In genomic region chr11:93535578-93535977, GRCh38 we compare ENCODE assay signal across 8 cellular contexts. TPM values are rescaled to one million over a fixed set of nuclear protein-coding genes. Genes with fewer than 3 reads are reported as not detected.
DNase-seq lines count a peak whose midpoint lies in the region; ATAC-seq, FAIRE-seq and TF ChIP-seq lines count a peak whose summit lies in the region.
"Not testable (repeated sequence)": the region's sequence is repeated elsewhere in the genome, so short reads cannot be mapped to it uniquely, and the experiment has no call there.

No MANE protein-coding gene starts in this region.

- not testable (repeated sequence) for H3K9me3 ChIP-seq in neural cell (ENCODE audit: low read length)

- not testable (repeated sequence) for H2AFZ ChIP-seq in neural cell (ENCODE audit: low read depth, low read length)

- peak overlapping the region; percentile 18 for H3K4me3 ChIP-seq in neural cell (ENCODE audit: low read length)

- DNase-seq in GM12892 (ENCODE audit: insufficient read length); WTC11 (ENCODE audit: low spot score): not testable (repeated sequence)

- not testable (repeated sequence) for H3K9me2 ChIP-seq in neural cell (ENCODE audit: insufficient read depth, low read length)

- H3K4me1 Mint-ChIP-seq in WTC11 = peaks cover 68% of the 10 kb centered on the region

- H3K36me3 ChIP-seq in neural cell (ENCODE audit: insufficient read depth, low read length) = not testable (repeated sequence)

- H4K20me1 ChIP-seq in neural cell (ENCODE audit: insufficient read depth) = not testable (repeated sequence)

- not testable (repeated sequence) for H3K27me3 ChIP-seq in neural cell (ENCODE audit: insufficient read depth, low read depth, low read length)

- not testable (repeated sequence) for TF ChIP-seq CTCF in WTC11 (IDR thresholded peaks at IDR 0.05); neural cell (IDR thresholded peaks at IDR 0.05; ENCODE audit: poor library complexity, severe bottlenecking)

- H3K27me3 Mint-ChIP-seq in WTC11 (ENCODE audit: low read depth) = not testable (repeated sequence)

- TF ChIP-seq EP300 in neural cell (conservative IDR thresholded peaks at IDR 0.05; ENCODE audit: poor library complexity, severe bottlenecking) = not testable (repeated sequence)

- peak; percentile 39 for ATAC-seq in GM19035 (IDR thresholded peaks at IDR 0.05; ENCODE audit: unreplicated experiment)
- peak; percentile 59 for ATAC-seq in GM21390 (IDR thresholded peaks at IDR 0.05; ENCODE audit: unreplicated experiment)
- peak; percentile 46 for ATAC-seq in HG02588 (IDR thresholded peaks at IDR 0.05; ENCODE audit: unreplicated experiment)
- peak; percentile 57 for ATAC-seq in HG03097 (IDR thresholded peaks at IDR 0.05; ENCODE audit: low FRiP score, unreplicated experiment)
- ATAC-seq in HG03460 (IDR thresholded peaks at IDR 0.05; ENCODE audit: unreplicated experiment) = peak; percentile 51
- not testable (repeated sequence) for ATAC-seq in WTC11

- H3K4me2 ChIP-seq in neural cell (ENCODE audit: low read length) = peak overlapping the region; percentile 33

- H3K4me3 Mint-ChIP-seq in WTC11 = not testable (repeated sequence)

- TF ChIP-seq POLR2A in GM12892 (IDR thresholded peaks at IDR 0.05; ENCODE audit: low read depth, low read length) = not testable (repeated sequence)

- peak; percentile 73 for FAIRE-seq in GM12892 (lab: Jason Lieb, UNC)

- not testable (repeated sequence) for TF ChIP-seq RAD21 in neural cell (conservative IDR thresholded peaks at IDR 0.05)

- H3K27ac ChIP-seq in neural cell (ENCODE audit: low read length) = peak overlapping the region; percentile 5

- CTCF ChIA-PET in WTC11 (lab: Charles Lee) = not testable (repeated sequence)

- H3K79me2 ChIP-seq in neural cell (replicated peaks; ENCODE audit: insufficient read depth, low read length) = not testable (repeated sequence)

- not testable (repeated sequence) for H3K9me3 Mint-ChIP-seq in WTC11

- H3F3A ChIP-seq in neural cell (ENCODE audit: insufficient read depth, low read length, poor library complexity, severe bottlenecking) = not testable (repeated sequence)

- POLR2A ChIA-PET in WTC11 (lab: Charles Lee) = not testable (repeated sequence)

- H3K9ac ChIP-seq in neural cell (ENCODE audit: low read length) = not testable (repeated sequence)

- H3K27ac Mint-ChIP-seq in WTC11 = peak overlapping the region; percentile 14

- H3K36me3 Mint-ChIP-seq in WTC11 = peaks cover 12% of the 10 kb centered on the region

RNA-seq across cellular contexts. Expression of gene SMCO4, which starts 7.6 kb away (rescaled TPM):
- 20.8 TPM for polyA plus RNA-seq in GM12892 (2012; ENCODE audit: missing spikeins)
- total RNA-seq in WTC11 (2021) = 42.3 to 50.1 TPM (median 42.9 TPM) in 3 replicates
- polyA plus RNA-seq in neural cell = 10.0 and 12.4 TPM in 2 replicates
- 7.5 and 18.5 TPM in 2 replicates for polyA minus RNA-seq in neural cell
